ENCODE assay signal across 18 cellular contexts in genomic region chr3:106699093-106699492, GRCh38.
DNase-seq lines count a peak whose midpoint lies in the region; ATAC-seq, FAIRE-seq and TF ChIP-seq lines count a peak whose summit lies in the region.
"Had no signal": no experiment of that assay in that cellular context is flagged by ENCODE, and none has a peak within 500 bp of the region (broad histone marks: within the 10 kb centered on the region; RNA-seq: fewer than 3 reads in every experiment).

No MANE protein-coding gene starts in this region.

- ATAC-seq in left cardiac atrium = no peak
- ATAC-seq: activated CD4-positive, alpha-beta T cell treated with anti-CD3 and anti-CD28 coated beads for 36 hours; GM12878; right cardiac atrium had no signal

- H3K27ac ChIP-seq in 22Rv1 = peak overlapping the region; percentile 42
- no peak overlapping the region for H3K27ac ChIP-seq in hepatocyte
- H3K27ac ChIP-seq: brain microvascular endothelial cell, KMS-11, vagina had no signal

- peak; percentile 90 for DNase-seq in NCI-H1105 treated with DMSO at 0.1 percent for 48 hours (lab: John Stamatoyannopoulos, UW)
- peak; percentile 34 for DNase-seq in NCI-H510A (lab: John Stamatoyannopoulos, UW)
- peak; percentile 6 for DNase-seq in hepatocyte (ENCODE audit: low spot score)
- no peak for DNase-seq in activated CD4-positive, alpha-beta memory T cell treated with anti-CD3 and anti-CD28 coated beads, Interleukin-2, amount 10 ng/mL, durations not matched to agents 7 days and 5 days
- DNase-seq in stimulated activated CD4-positive, alpha-beta T cell treated with anti-CD3 and anti-CD28 coated beads, Interleukin-2, amount 100 ng/mL, for 48 hours = no peak
- DNase-seq in HTR-8/SVneo (ENCODE audit: insufficient read length, low spot score) = no peak
- DNase-seq in left cardiac atrium = no peak
- DNase-seq: activated CD4-positive, alpha-beta T cell treated with anti-CD3 and anti-CD28 coated beads for 36 hours; activated naive CD4-positive, alpha-beta T cell; brain microvascular endothelial cell; CD4-positive, alpha-beta T cell; NCI-H2171 treated with DMSO at 0.1 percent for 48 hours; right cardiac atrium; T-helper 9 cell had no signal

- H3K4me1 Mint-ChIP-seq in activated CD4-positive, alpha-beta memory T cell treated with anti-CD3 and anti-CD28 coated beads, Interleukin-2, amount 10 ng/mL, durations not matched to agents 7 days and 5 days = no peaks in the 10 kb centered on the region
- H3K4me1 Mint-ChIP-seq: activated CD4-positive, alpha-beta T cell treated with anti-CD3 and anti-CD28 coated beads for 36 hours had no signal

- WGBS in hepatocyte (ENCODE audit: low lambda C conversion rate, missing lambda C conversion rate) = 30% methylated on average over 2 of the region's 2 CpGs

- no peaks in the 10 kb centered on the region for H3K36me3 ChIP-seq in hepatocyte (replicated peaks; ENCODE audit: insufficient read depth, low read depth)
- H3K36me3 ChIP-seq: brain microvascular endothelial cell, vagina had no signal

- H2AFZ ChIP-seq in hepatocyte = no peak overlapping the region

- no peaks in the 10 kb centered on the region for H3K79me2 ChIP-seq in hepatocyte

- no peaks in the 10 kb centered on the region for H3K27me3 ChIP-seq in hepatocyte
- H3K27me3 ChIP-seq: brain microvascular endothelial cell, vagina had no signal

- H3K36me3 Mint-ChIP-seq in activated CD4-positive, alpha-beta memory T cell treated with anti-CD3 and anti-CD28 coated beads, Interleukin-2, amount 10 ng/mL, durations not matched to agents 7 days and 5 days (ENCODE audit: low read depth) = no peaks in the 10 kb centered on the region

- no peak for FAIRE-seq in HTR-8/SVneo (lab: Jason Lieb, UNC)
- FAIRE-seq: GM12878 had no signal

- H3K27me3 Mint-ChIP-seq in activated CD4-positive, alpha-beta memory T cell treated with anti-CD3 and anti-CD28 coated beads, Interleukin-2, amount 10 ng/mL, durations not matched to agents 7 days and 5 days = no peaks in the 10 kb centered on the region
- H3K27me3 Mint-ChIP-seq: CD4-positive, alpha-beta T cell had no signal

- POLR2A ChIA-PET in activated CD4-positive, alpha-beta memory T cell treated with anti-CD3 and anti-CD28 coated beads, Interleukin-2, amount 10 ng/mL, durations not matched to agents 7 days and 5 days (lab: Charles Lee) = no interaction called here

- no peak overlapping the region for H3K4me3 Mint-ChIP-seq in activated CD4-positive, alpha-beta memory T cell treated with anti-CD3 and anti-CD28 coated beads, Interleukin-2, amount 10 ng/mL, durations not matched to agents 7 days and 5 days
- H3K4me3 Mint-ChIP-seq: activated CD4-positive, alpha-beta T cell treated with anti-CD3 and anti-CD28 coated beads for 36 hours; CD4-positive, alpha-beta T cell had no signal

- H3K9me3 ChIP-seq in hepatocyte (ENCODE audit: low read depth) = no peaks in the 10 kb centered on the region
- H3K9me3 ChIP-seq: vagina had no signal

- H3K4me2 ChIP-seq in hepatocyte = peak overlapping the region; percentile 36
- H3K4me2 ChIP-seq: KMS-11 had no signal

- H3K27ac Mint-ChIP-seq in activated CD4-positive, alpha-beta memory T cell treated with anti-CD3 and anti-CD28 coated beads, Interleukin-2, amount 10 ng/mL, durations not matched to agents 7 days and 5 days = no peak overlapping the region
- H3K27ac Mint-ChIP-seq: activated CD4-positive, alpha-beta T cell treated with anti-CD3 and anti-CD28 coated beads for 36 hours; CD4-positive, alpha-beta T cell had no signal

- intact Hi-C loops in left cardiac atrium (cut with DNase I) = no loop called here

- no peaks in the 10 kb centered on the region for H3K9me2 ChIP-seq in hepatocyte (replicated peaks; ENCODE audit: insufficient read depth)

- H4K20me1 ChIP-seq in hepatocyte (ENCODE audit: insufficient read depth, poor library complexity, severe bottlenecking) = no peaks in the 10 kb centered on the region

- CTCF ChIA-PET in activated CD4-positive, alpha-beta memory T cell treated with anti-CD3 and anti-CD28 coated beads, Interleukin-2, amount 10 ng/mL, durations not matched to agents 7 days and 5 days (lab: Charles Lee) = no interaction called here

- peaks cover 6% of the 10 kb centered on the region for H3K4me1 ChIP-seq in hepatocyte (ENCODE audit: insufficient read depth)
- H3K4me1 ChIP-seq: vagina had no signal

- TF ChIP-seq CTCF in 22Rv1 (IDR thresholded peaks at IDR 0.05) = no peak
- TF ChIP-seq CTCF in hepatocyte (IDR thresholded peaks at IDR 0.05; ENCODE audit: poor library complexity) = no peak

- no peaks in the 10 kb centered on the region for H3K9me3 Mint-ChIP-seq in activated CD4-positive, alpha-beta memory T cell treated with anti-CD3 and anti-CD28 coated beads, Interleukin-2, amount 10 ng/mL, durations not matched to agents 7 days and 5 days
- H3K9me3 Mint-ChIP-seq: CD4-positive, alpha-beta T cell had no signal

- H3K4me3 ChIP-seq in hepatocyte = no peak overlapping the region
- H3K4me3 ChIP-seq: GM12878, vagina had no signal

Comparison
In these comparisons a context has a peak if more than half of its experiments do, and no peak if none do; other contexts are left out.
1. DNase-seq: peak in NCI-H1105 treated with DMSO at 0.1 percent for 48 hours (single experiment), NCI-H510A (single experiment) and hepatocyte (single experiment); none in activated CD4-positive, alpha-beta memory T cell treated with anti-CD3 and anti-CD28 coated beads, Interleukin-2, amount 10 ng/mL, durations not matched to agents 7 days and 5 days (single experiment), stimulated activated CD4-positive, alpha-beta T cell treated with anti-CD3 and anti-CD28 coated beads, Interleukin-2, amount 100 ng/mL, for 48 hours (0 of 2), HTR-8/SVneo (single experiment) and left cardiac atrium (single experiment).